In the genomic region with DNA sequence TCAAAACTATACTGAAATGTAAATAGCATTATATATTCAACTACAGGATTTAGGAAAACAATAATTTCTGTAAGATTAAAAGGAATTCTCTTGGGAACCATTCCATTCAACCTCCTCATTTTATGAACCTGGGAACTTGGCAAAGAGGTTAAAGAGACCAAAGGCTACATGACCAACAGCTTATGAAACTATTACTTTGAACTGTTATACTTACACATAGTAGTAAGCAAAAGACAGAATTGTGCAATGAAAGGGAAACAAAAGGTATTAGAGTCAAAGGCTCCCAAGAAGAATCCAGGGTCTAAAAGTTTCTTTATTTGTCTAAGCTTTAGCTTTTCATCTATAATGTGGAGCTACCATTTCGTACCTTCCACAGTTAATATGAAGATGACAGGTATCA, we compare ENCODE assay signal across 21 cellular contexts. TPM values are rescaled to one million over a fixed set of nuclear protein-coding genes. Genes with fewer than 3 reads are reported as not detected.
DNase-seq lines count a peak whose midpoint lies in the region; ATAC-seq, FAIRE-seq and TF ChIP-seq lines count a peak whose summit lies in the region.
"Had no signal": no experiment of that assay in that cellular context is flagged by ENCODE, and none has a peak within 500 bp of the region (broad histone marks: within the 10 kb centered on the region; RNA-seq: fewer than 3 reads in every experiment).

No MANE protein-coding gene starts in this region.

- H3K4me3 ChIP-seq in cardiac fibroblast (replicated peaks in 1 of 2; ENCODE audit: low read depth in 2 of 2, low read length in 2 of 2) (no peak overlapping the region), fibroblast of the aortic adventitia (ENCODE audit: low read depth, low read length) (no peak overlapping the region), MG63 (no peak overlapping the region)
- H3K4me3 ChIP-seq: GM23248, HAP-1 had no signal

- peak; percentile 6 for FAIRE-seq in D721Med (lab: Jason Lieb, UNC)

- DNase-seq in D721Med (ENCODE audit: insufficient read length, low spot score) (no peak), cardiac fibroblast (ENCODE audit: low read depth in 2 of 2) (peak; percentile 41 to 53), fibroblast of the aortic adventitia (ENCODE audit: low read depth) (peak; percentile 42), renal cortical epithelial cell (ENCODE audit: low read depth) (peak; percentile 13), SKM-1 treated with dmso at 0.1 percent for 144 hours (lab: John Stamatoyannopoulos, UW; ENCODE audit: unreplicated experiment) (no peak), MG63 (no peak), OCI-M2 (lab: John Stamatoyannopoulos, UW; ENCODE audit: unreplicated experiment) (no peak)
- DNase-seq: GDM1, GM23248, NCI-H1694 treated with DMSO at 0.1 percent for 48 hours, NCI-H226, NCI-H524 treated with DMSO at 0.1 percent for 48 hours, PC-3, RPMI8226, SHP77 treated with DMSO at 0.1 percent for 48 hours had no signal

- no peak for ATAC-seq in HG03196 (IDR thresholded peaks at IDR 0.05; ENCODE audit: unreplicated experiment)
- ATAC-seq: PC-3, SK-N-SH treated with all-trans-retinoic acid at 6 μM for 48 hours had no signal

- H3K9me3 ChIP-seq in MG63 = no peaks in the 10 kb centered on the region
- H3K9me3 ChIP-seq: HAP-1 had no signal

- no peak for TF ChIP-seq CTCF in D721Med (IDR thresholded peaks at IDR 0.05; ENCODE audit: insufficient read depth, missing control alignments)
- TF ChIP-seq CTCF in cardiac fibroblast (IDR thresholded peaks at IDR 0.05; ENCODE audit: low read depth, low read length) = no peak
- TF ChIP-seq CTCF in fibroblast of the aortic adventitia (IDR thresholded peaks at IDR 0.05; ENCODE audit: insufficient read depth, low read length) = no peak

- H3K27me3 ChIP-seq in MG63 = no peaks in the 10 kb centered on the region

- no peaks in the 10 kb centered on the region for H3K36me3 ChIP-seq in MG63

RNA-seq across cellular contexts. Expression of gene C9orf72, which starts 7.2 kb away (rescaled TPM):
- total RNA-seq in fibroblast of the aortic adventitia (ENCODE audit: low replicate concordance) (7.5 and 31.7 TPM in 2 replicates), renal cortical epithelial cell (7.4 and 7.5 TPM in 2 replicates)
- total RNA-seq in MG63 (2014; rRNA removed; shearing (Covaris generic); ENCODE audit: low replicate concordance) = 1.5 and 2.0 TPM in 2 replicates

RNA-seq across cellular contexts. Expression of gene MOB3B, which starts 36.5 kb away (rescaled TPM):
- under 0.01 and 0.25 TPM in 2 replicates for total RNA-seq in fibroblast of the aortic adventitia (ENCODE audit: low replicate concordance)
- 0.87 and 1.4 TPM in 2 replicates for total RNA-seq in renal cortical epithelial cell
- not detected in 2 replicates for total RNA-seq in MG63 (2014; rRNA removed; shearing (Covaris generic); ENCODE audit: low replicate concordance)
- total RNA-seq: GM23248 had no signal

RNA-seq across cellular contexts. Expression of gene IFNK, which starts 42.0 kb away (rescaled TPM):
- not detected in 2 replicates for total RNA-seq in fibroblast of the aortic adventitia (ENCODE audit: low replicate concordance)
- not detected in 2 replicates for total RNA-seq in renal cortical epithelial cell
- total RNA-seq in MG63 (2014; rRNA removed; shearing (Covaris generic); ENCODE audit: low replicate concordance) = not detected in 2 replicates
- total RNA-seq: A673, Daoy, GM23248, LHCN-M2, PC-3 had no signal

Comparison
In these comparisons a context has a peak if more than half of its experiments do, and no peak if none do; other contexts are left out.
1. DNase-seq: peak in cardiac fibroblast (2 of 2), fibroblast of the aortic adventitia (single experiment) and renal cortical epithelial cell (single experiment); none in D721Med (single experiment), SKM-1 treated with dmso at 0.1 percent for 144 hours (single experiment), MG63 (single experiment) and OCI-M2 (single experiment).